Comparison of ENCODE assay signal across 8 cellular contexts in the genomic region with DNA sequence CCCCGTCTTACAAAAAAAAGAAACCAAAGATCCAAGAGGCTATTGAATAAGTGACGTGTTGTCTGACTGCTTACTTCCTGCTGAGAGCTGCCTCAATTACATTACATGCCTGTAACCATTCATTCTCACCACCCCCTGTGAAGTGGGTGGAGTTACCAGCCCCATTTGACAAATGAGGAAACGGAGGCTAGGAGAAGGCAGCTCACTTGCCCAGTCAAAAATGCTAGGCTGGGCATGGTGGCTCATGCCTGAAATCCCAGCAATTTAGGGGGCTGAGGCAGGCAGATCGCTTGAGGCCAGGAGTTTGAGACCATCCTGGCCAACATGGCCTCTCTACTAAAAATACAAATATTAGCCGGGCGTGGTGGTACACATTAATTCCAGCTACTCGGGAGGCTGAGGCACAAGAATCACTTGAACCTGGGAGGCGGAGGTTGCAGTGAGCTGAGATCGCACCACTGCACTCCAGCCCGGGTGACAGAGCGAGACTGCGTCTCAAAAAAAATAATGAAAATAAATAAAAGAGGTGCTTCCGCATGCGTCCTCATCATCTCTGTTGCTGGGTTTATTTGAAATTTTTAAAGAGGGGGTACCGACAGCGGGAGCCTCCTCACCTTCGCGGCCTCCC. TPM values are rescaled to one million over a fixed set of nuclear protein-coding genes. Genes with fewer than 3 reads are reported as not detected.
DNase-seq lines count a peak whose midpoint lies in the region; ATAC-seq, FAIRE-seq and TF ChIP-seq lines count a peak whose summit lies in the region.

No MANE protein-coding gene starts in this region.

- TF ChIP-seq CTCF in HL-60 (IDR thresholded peaks at IDR 0.05; ENCODE audit: insufficient read depth, low read length) (no peak), RWPE1 (conservative IDR thresholded peaks at IDR 0.05; ENCODE audit: low read depth) (no peak), heart right ventricle (IDR thresholded peaks at IDR 0.05) (no peak), D721Med (IDR thresholded peaks at IDR 0.05; ENCODE audit: insufficient read depth, missing control alignments) (no peak)

- no peaks in the 10 kb centered on the region for H3K9me3 Mint-ChIP-seq in activated naive CD8-positive, alpha-beta T cell treated with anti-CD3 and anti-CD28 coated beads for 36 hours

- CTCF ChIA-PET in RWPE1 (lab: Yijun Ruan, JAX), result no interaction called here

- H3K4me3 Mint-ChIP-seq in activated naive CD8-positive, alpha-beta T cell treated with anti-CD3 and anti-CD28 coated beads for 36 hours, result peak overlapping the region; percentile 98

- H3K4me1 ChIP-seq in heart right ventricle, result peaks cover 23 to 54% (median 51%) of the 10 kb centered on the region in 9 donors

- peaks cover 0 to 37% (median 0%) of the 10 kb centered on the region in 9 donors for H3K36me3 ChIP-seq in heart right ventricle

- ATAC-seq in heart right ventricle, result peak in 4 of 8 donors; percentile 13 to 45 (median 36)
- ATAC-seq in GM21526 (IDR thresholded peaks at IDR 0.05; ENCODE audit: low FRiP score, unreplicated experiment), result no peak

- peak; percentile 64 for DNase-seq in DMS153 (lab: John Stamatoyannopoulos, UW)
- peak; percentile 75 to 93 for DNase-seq in HL-60 (ENCODE audit: low read depth in 1 of 2, low spot score in 1 of 2)
- peak; percentile 65 for DNase-seq in RWPE1 (ENCODE audit: low spot score)
- DNase-seq in activated naive CD8-positive, alpha-beta T cell treated with anti-CD3 and anti-CD28 coated beads for 36 hours, result peak; percentile 76
- DNase-seq in heart right ventricle, result peak in 1 of 2 donors; percentile 10
- peak; percentile 74 for DNase-seq in putamen (ENCODE audit: low spot score)
- DNase-seq in D721Med (ENCODE audit: insufficient read length, low spot score), result no peak

- H3K36me3 Mint-ChIP-seq in activated naive CD8-positive, alpha-beta T cell treated with anti-CD3 and anti-CD28 coated beads for 36 hours, result peaks cover 30% of the 10 kb centered on the region

- H3K27me3 Mint-ChIP-seq in activated naive CD8-positive, alpha-beta T cell treated with anti-CD3 and anti-CD28 coated beads for 36 hours, result no peaks in the 10 kb centered on the region

- intact Hi-C loops in heart right ventricle (cut with DNase I), result no loop called here

- WGBS in heart right ventricle, 2 donors, result 1 to 2% methylated on average over 18 of the region's 18 CpGs

- H3K9me3 ChIP-seq in heart right ventricle, result no peaks in the 10 kb centered on the region

- H3K4me1 Mint-ChIP-seq in activated naive CD8-positive, alpha-beta T cell treated with anti-CD3 and anti-CD28 coated beads for 36 hours, result peaks cover 57% of the 10 kb centered on the region

- H3K27me3 ChIP-seq in HL-60 (ENCODE audit: insufficient read depth, poor library complexity, severe bottlenecking) (no peaks in the 10 kb centered on the region), heart right ventricle (no peaks in the 10 kb centered on the region)

- peak overlapping the region; percentile 88 for H3K4me3 ChIP-seq in HL-60 (replicated peaks; ENCODE audit: insufficient read depth, low read length)
- H3K4me3 ChIP-seq in heart right ventricle, result peak overlapping the region; percentile 71 to 100 (median 96)

- no peak for FAIRE-seq in D721Med (lab: Jason Lieb, UNC)

- H3K27ac ChIP-seq in HL-60 (replicated peaks) (peak overlapping the region; percentile 75), RWPE1 (peak overlapping the region; percentile 84), heart right ventricle (peak overlapping the region in 9 of 10 donors; percentile 79 to 93 (median 85))

- POLR2A ChIA-PET in RWPE1 (lab: Yijun Ruan, JAX; ENCODE audit: low non-redundant PET), result interaction anchor here (0.6 to 0.8 kb wide), 3 partner anchors 9 to 1754 kb away, joined by 3 to 4 read pairs (median 3); partner anchors contain the start of gene TIMM13

- H3K27ac Mint-ChIP-seq in activated naive CD8-positive, alpha-beta T cell treated with anti-CD3 and anti-CD28 coated beads for 36 hours, result peak overlapping the region; percentile 97

RNA-seq across cellular contexts. Expression of gene LSM7, which starts 0.5 kb away (rescaled TPM):
- 100 to 1,000 TPM; 175 to 187 TPM for total RNA-seq in activated naive CD8-positive, alpha-beta T cell treated with anti-CD3 and anti-CD28 coated beads for 36 hours
- 10 to 100 TPM; 29.0 to 48.6 (median 35.2) TPM for total RNA-seq in heart right ventricle
- 100 to 1,000 TPM; 209 to 277 TPM for polyA plus RNA-seq in heart right ventricle

RNA-seq across cellular contexts. Expression of gene SPPL2B, which starts 0.6 kb away (rescaled TPM):
- total RNA-seq in activated naive CD8-positive, alpha-beta T cell treated with anti-CD3 and anti-CD28 coated beads for 36 hours, result 10 to 100 TPM; 47.1 to 53.2 TPM
- total RNA-seq in heart right ventricle, result 10 to 100 TPM; 18.7 to 34.1 (median 21.2) TPM
- 10 to 100 TPM; 17.8 to 69.7 TPM for polyA plus RNA-seq in heart right ventricle

RNA-seq across cellular contexts. Expression of gene LINGO3, which starts 19.9 kb away (rescaled TPM):
- under 1 TPM in 1 of 2 experiments, not detected in 1; 0.28 TPM for total RNA-seq in activated naive CD8-positive, alpha-beta T cell treated with anti-CD3 and anti-CD28 coated beads for 36 hours
- not detected for total RNA-seq in heart right ventricle
- not detected for polyA plus RNA-seq in heart right ventricle

RNA-seq across cellular contexts. Expression of gene TMPRSS9, which starts 32.2 kb away (rescaled TPM):
- total RNA-seq in activated naive CD8-positive, alpha-beta T cell treated with anti-CD3 and anti-CD28 coated beads for 36 hours, result not detected
- not detected for total RNA-seq in heart right ventricle
- under 1 TPM in 1 of 2 donors, not detected in 1; 0.01 TPM for polyA plus RNA-seq in heart right ventricle

RNA-seq across cellular contexts. Expression of gene PEAK3, which starts 45.9 kb away (rescaled TPM):
- total RNA-seq in activated naive CD8-positive, alpha-beta T cell treated with anti-CD3 and anti-CD28 coated beads for 36 hours, result not detected
- total RNA-seq in heart right ventricle, result 1 to 10 TPM in 1 of 10 donors, under 1 TPM in 9; 0.11 to 1.1 (median 0.22) TPM
- under 1 TPM; 0.13 to 0.22 TPM for polyA plus RNA-seq in heart right ventricle
